8 cellular contexts compared by ENCODE assay signal in the genomic region with DNA sequence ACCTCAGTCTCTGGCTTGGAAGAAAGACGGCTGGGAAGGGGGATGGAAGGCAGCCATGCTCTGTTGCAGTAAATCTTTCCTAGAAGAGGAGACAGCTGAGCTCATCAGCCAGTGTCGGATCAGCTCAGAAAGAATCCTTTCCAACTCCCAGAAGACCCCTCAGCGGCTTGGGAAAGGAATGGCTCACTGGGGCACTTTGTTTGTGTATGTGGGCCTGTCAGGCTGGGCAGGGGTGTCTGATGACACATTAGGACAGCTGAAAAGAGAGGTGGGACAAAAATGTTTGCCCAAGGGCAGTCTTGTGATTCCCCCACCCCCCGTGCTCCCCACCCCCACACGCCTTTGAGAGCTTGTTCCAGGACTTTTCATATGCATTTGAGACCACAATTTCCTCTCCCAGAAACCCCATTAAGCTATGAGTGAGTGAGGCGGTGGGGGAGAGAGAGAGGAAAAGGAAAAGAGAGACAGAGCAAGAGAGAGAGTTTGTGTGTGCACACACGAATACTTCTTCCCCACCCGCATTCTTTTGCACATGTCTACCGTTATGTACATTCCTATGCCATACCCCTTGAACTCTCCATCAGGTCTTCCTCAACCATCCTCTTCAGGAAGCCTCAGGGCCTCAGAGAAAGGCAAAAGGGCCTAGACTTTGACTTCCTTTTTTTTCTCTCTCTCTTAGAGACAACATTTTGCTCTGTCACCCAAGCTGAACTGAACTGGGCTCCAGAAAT.
DNase-seq lines count a peak whose midpoint lies in the region; ATAC-seq and FAIRE-seq lines count a peak whose summit lies in the region.

No MANE protein-coding gene starts in this region.

- H3K4me3 ChIP-seq in SJCRH30 (no peak overlapping the region), small intestine (ENCODE audit: low read depth in 1 of 2, low read length in 2 of 2) (no peak overlapping the region)

- WGBS in small intestine, 3 donors = 48 to 78% (median 70%) methylated on average over 9 of the region's 9 CpGs

- DNase-seq in SIG-M5 treated with dmso at 0.1 percent for 504 hours (lab: John Stamatoyannopoulos, UW; ENCODE audit: unreplicated experiment) = peak; percentile 48
- DNase-seq in SIG-M5 (lab: John Stamatoyannopoulos, UW) = no peak
- DNase-seq in SJCRH30 = peak; percentile 97 to 99
- peak; percentile 15 for DNase-seq in fibroblast of peridontal ligament (ENCODE audit: extremely low read depth)
- DNase-seq in stimulated activated naive CD8-positive, alpha-beta T cell treated with anti-CD3 and anti-CD28 coated beads, Interleukin-15, Interleukin-2, amounts not matched to agents 100 U/mL and 50 U/mL, for 24 hours = peak; percentile 13
- no peak for DNase-seq in hippocampal formation (lab: John Stamatoyannopoulos, UW)
- DNase-seq in NCI-H1694 treated with DMSO at 0.1 percent for 48 hours (lab: John Stamatoyannopoulos, UW) = no peak
- DNase-seq in small intestine = no peak

- H3K27me3 ChIP-seq in SJCRH30 (no peaks in the 10 kb centered on the region), small intestine (ENCODE audit: control insufficient read depth in 2 of 2, insufficient read depth in 2 of 2, low read length in 2 of 2) (no peaks in the 10 kb centered on the region)

- FAIRE-seq in small intestine (lab: Jason Lieb, UNC) = no peak

- H3K9me3 ChIP-seq in SJCRH30 (replicated peaks) = no peaks in the 10 kb centered on the region
- H3K9me3 ChIP-seq in small intestine (ENCODE audit: control insufficient read depth, low read depth) = no peaks in the 10 kb centered on the region

- ATAC-seq in stimulated activated naive CD8-positive, alpha-beta T cell treated with anti-CD3 and anti-CD28 coated beads, Interleukin-15, Interleukin-2, amounts not matched to agents 100 U/mL and 50 U/mL, for 24 hours = peak; percentile 12

- no peaks in the 10 kb centered on the region for H3K36me3 ChIP-seq in SJCRH30
- H3K36me3 ChIP-seq in small intestine (ENCODE audit: control insufficient read depth in 2 of 2, insufficient read depth in 2 of 2, low read length in 2 of 2) = no peaks in the 10 kb centered on the region

- peaks cover 69% of the 10 kb centered on the region for H3K4me1 ChIP-seq in SJCRH30
- peaks cover 0 to 5% of the 10 kb centered on the region in 2 donors for H3K4me1 ChIP-seq in small intestine (ENCODE audit: control insufficient read depth in 2 of 2, insufficient read depth in 1 of 2, low read depth in 1 of 2, low read length in 1 of 2)

- peak overlapping the region; percentile 99 for H3K27ac ChIP-seq in SJCRH30
- peak overlapping the region in 1 of 2 donors; percentile 31 for H3K27ac ChIP-seq in small intestine (ENCODE audit: low read depth in 1 of 2, low read length in 1 of 2)

Comparison
In these comparisons a context has a peak if more than half of its experiments do, and no peak if none do; other contexts are left out.
1. DNase-seq: peak in SIG-M5 treated with dmso at 0.1 percent for 504 hours (single experiment), SJCRH30 (2 of 2), fibroblast of peridontal ligament (single experiment) and stimulated activated naive CD8-positive, alpha-beta T cell treated with anti-CD3 and anti-CD28 coated beads, Interleukin-15, Interleukin-2, amounts not matched to agents 100 U/mL and 50 U/mL, for 24 hours (single experiment); none in SIG-M5 (single experiment), hippocampal formation (0 of 2), NCI-H1694 treated with DMSO at 0.1 percent for 48 hours (single experiment) and small intestine (single experiment).